Comparison of ENCODE assay signal across 18 cellular contexts in the genomic region with DNA sequence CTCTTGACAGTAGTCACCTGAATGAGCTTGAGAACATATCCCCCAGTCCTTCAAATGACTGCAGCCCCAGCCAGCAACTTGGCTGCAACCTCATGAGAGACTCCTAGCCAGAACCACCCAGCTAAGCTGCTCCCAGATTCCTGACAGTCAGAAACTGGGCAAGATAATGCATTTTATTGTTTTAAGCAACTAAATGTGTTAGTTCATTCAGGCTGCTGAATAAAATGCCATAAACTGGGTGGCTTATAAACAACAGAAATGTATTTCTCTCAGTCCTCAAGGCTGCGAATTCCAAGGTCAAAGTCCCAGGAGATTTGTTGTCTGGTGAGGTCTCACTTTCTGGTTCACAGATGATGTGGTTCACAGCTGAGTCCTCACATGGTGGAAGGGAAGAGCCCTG. TPM values are rescaled to one million over a fixed set of nuclear protein-coding genes. Genes with fewer than 3 reads are reported as not detected.
A peak's percentile ranks its signal among the peaks of the same experiment; 100 is the strongest.
DNase-seq lines count a peak whose midpoint lies in the region; ATAC-seq and TF ChIP-seq lines count a peak whose summit lies in the region.
"Had no signal": no experiment of that assay in that cellular context is flagged by ENCODE, and none has a peak within 500 bp of the region (broad histone marks: within the 10 kb centered on the region; RNA-seq: fewer than 3 reads in every experiment).

No MANE protein-coding gene starts in this region.

- no peak for DNase-seq in Right ventricle myocardium inferior (ENCODE audit: missing footprints)
- no peak for DNase-seq in heart left ventricle
- peak; percentile 9 for DNase-seq in astrocyte of the spinal cord (ENCODE audit: low read depth, low spot score)
- DNase-seq in fibroblast of villous mesenchyme (ENCODE audit: low read depth): peak; percentile 46
- no peak for DNase-seq in uterus
- DNase-seq in hepatocyte (ENCODE audit: low spot score): no peak
- DNase-seq in NCI-H1092 (lab: John Stamatoyannopoulos, UW): no peak
- DNase-seq: DMS53, GOT3, KG1, NCI-H1105, NCI-H1694 treated with DMSO at 0.1 percent for 48 hours, NCI-H345, NCI-H526 treated with DMSO at 0.1 percent for 48 hours had no signal

- no peaks in the 10 kb centered on the region for H3K79me2 ChIP-seq in hepatocyte

- no peak for TF ChIP-seq CTCF in heart left ventricle (IDR thresholded peaks at IDR 0.05)
- TF ChIP-seq CTCF in astrocyte of the spinal cord (IDR thresholded peaks at IDR 0.05; ENCODE audit: low read depth, low read length): no peak
- no peak for TF ChIP-seq CTCF in fibroblast of villous mesenchyme (IDR thresholded peaks at IDR 0.05; ENCODE audit: insufficient read depth, low read depth, low read length)
- no peak for TF ChIP-seq CTCF in uterus (IDR thresholded peaks at IDR 0.05)
- no peak for TF ChIP-seq CTCF in hepatocyte (IDR thresholded peaks at IDR 0.05; ENCODE audit: poor library complexity)

- no peaks in the 10 kb centered on the region for H3K9me2 ChIP-seq in hepatocyte (replicated peaks; ENCODE audit: insufficient read depth)

- H3K27me3 ChIP-seq in heart left ventricle: peaks cover 0 to 24% (median 5%) of the 10 kb centered on the region in 9 donors
- H3K27me3 ChIP-seq in uterus: no peaks in the 10 kb centered on the region
- H3K27me3 ChIP-seq in hepatocyte: no peaks in the 10 kb centered on the region

- H3K36me3 ChIP-seq in heart left ventricle (no peaks in the 10 kb centered on the region), uterus (no peaks in the 10 kb centered on the region), hepatocyte (replicated peaks; ENCODE audit: insufficient read depth, low read depth) (no peaks in the 10 kb centered on the region)

- no peak overlapping the region for H3K4me3 ChIP-seq in heart left ventricle
- H3K4me3 ChIP-seq in astrocyte of the spinal cord (ENCODE audit: low read depth, low read length): no peak overlapping the region
- H3K4me3 ChIP-seq in fibroblast of villous mesenchyme (ENCODE audit: low read depth, low read length): no peak overlapping the region
- no peak overlapping the region for H3K4me3 ChIP-seq in uterus
- H3K4me3 ChIP-seq in hepatocyte: no peak overlapping the region
- H3K4me3 ChIP-seq: GM12878 had no signal

- no peaks in the 10 kb centered on the region for H4K20me1 ChIP-seq in hepatocyte (ENCODE audit: insufficient read depth, poor library complexity, severe bottlenecking)

- H3K4me2 ChIP-seq in hepatocyte: no peak overlapping the region

- whole genome bisulfite sequencing in heart left ventricle, 4 donors: 69 to 79% (median 77%) methylated on average over 1 of the region's 1 CpG
- 64% methylated on average over 1 of the region's 1 CpG for WGBS in hepatocyte (ENCODE audit: low lambda C conversion rate, missing lambda C conversion rate)

- H3K27ac ChIP-seq in heart left ventricle: no peak overlapping the region
- peak overlapping the region; percentile 44 to 67 for H3K27ac ChIP-seq in uterus
- no peak overlapping the region for H3K27ac ChIP-seq in hepatocyte
- H3K27ac ChIP-seq: RWPE1 had no signal

- no peaks in the 10 kb centered on the region for H3K9me3 ChIP-seq in heart left ventricle
- H3K9me3 ChIP-seq in uterus: no peaks in the 10 kb centered on the region
- no peaks in the 10 kb centered on the region for H3K9me3 ChIP-seq in hepatocyte (ENCODE audit: low read depth)

- intact Hi-C loops in Right ventricle myocardium inferior (cut with DNase I) (no loop called here), heart left ventricle (cut with DNase I) (no loop called here), uterus (cut with DNase I; ENCODE audit: low total_unique reads) (no loop called here)

- no peak overlapping the region for H2AFZ ChIP-seq in hepatocyte

- ATAC-seq in Right ventricle myocardium inferior (peak; percentile 21), heart left ventricle (no peak), HG02885 (IDR thresholded peaks at IDR 0.05; ENCODE audit: poor library complexity, unreplicated experiment) (no peak)
- ATAC-seq: GM12878 had no signal

- TF ChIP-seq POLR2A in heart left ventricle (IDR thresholded peaks at IDR 0.05): no peak
- TF ChIP-seq POLR2A in uterus (IDR thresholded peaks at IDR 0.05): no peak

- H3K4me1 ChIP-seq in heart left ventricle (peaks cover 0 to 14% (median 0%) of the 10 kb centered on the region in 12 donors), uterus (no peaks in the 10 kb centered on the region), hepatocyte (ENCODE audit: insufficient read depth) (peaks cover 21% of the 10 kb centered on the region)

- in situ Hi-C loops in astrocyte of the spinal cord (cut with HindIII; ENCODE audit: low sequenced_read_pairs): no loop called here

RNA-seq across cellular contexts. Expression of a gene that starts 5.8 kb away (rescaled TPM):
- total RNA-seq in Right ventricle myocardium inferior (14.5 TPM), heart left ventricle (10 to 100 TPM in 2 of 9 donors, 1 to 10 TPM in 7; 4.1 to 18.3 (median 7.2) TPM), fibroblast of villous mesenchyme (416 and 493 TPM in 2 replicates), uterus (100 to 1,000 TPM in 1 of 4 donors, 10 to 100 TPM in 3; 26.8 to 172 (median 53.6) TPM), hepatocyte (24.8 and 31.1 TPM in 2 replicates)
- polyA plus RNA-seq in heart left ventricle (1 to 10 TPM; 3.5 to 4.3 TPM), hepatocyte (26.3 and 35.2 TPM in 2 replicates)
- total RNA-seq: GM12878, M059J had no signal

Comparison
In these comparisons a context has a peak if more than half of its experiments do, and no peak if none do; other contexts are left out.
1. DNase-seq: peak in astrocyte of the spinal cord (single experiment) and fibroblast of villous mesenchyme (single experiment); none in Right ventricle myocardium inferior (single experiment), heart left ventricle (0 of 5), uterus (0 of 2), hepatocyte (single experiment) and NCI-H1092 (single experiment).
2. H3K27ac ChIP-seq: peak in uterus (2 of 2); none in heart left ventricle (0 of 12) and hepatocyte (single experiment).